Comparison of ENCODE assay signal across 23 cellular contexts in the genomic region with DNA sequence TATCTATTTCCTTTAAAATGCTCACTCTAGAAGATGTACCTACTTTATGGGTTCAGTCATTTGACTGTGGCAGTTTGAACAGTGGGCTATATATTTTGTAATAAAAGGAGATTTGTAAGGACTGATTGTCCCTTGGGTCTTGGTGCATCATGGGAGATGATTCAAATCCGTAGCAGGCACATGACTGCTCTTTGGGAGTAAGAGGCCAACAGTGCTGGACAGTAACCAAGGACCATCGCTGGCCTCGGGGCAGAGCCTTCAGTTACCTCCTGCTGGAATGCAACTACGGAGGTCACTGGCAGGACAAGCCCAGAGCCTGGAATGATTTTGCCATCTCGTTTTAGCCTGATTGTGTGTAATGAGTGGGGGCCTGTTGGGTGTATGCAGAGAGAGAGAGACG. TPM values are rescaled to one million over a fixed set of nuclear protein-coding genes. Genes with fewer than 3 reads are reported as not detected.
"Had no signal": no experiment of that assay in that cellular context is flagged by ENCODE, and none has a peak within 500 bp of the region (broad histone marks: within the 10 kb centered on the region; RNA-seq: fewer than 3 reads in every experiment).

No MANE protein-coding gene starts in this region.

- DNase-seq: activated CD4-positive, alpha-beta T cell treated with anti-CD3 and anti-CD28 coated beads, Interleukin-2, amount 10 ng/mL, durations not matched to agents 7 days and 5 days; activated CD4-positive, CD25-positive, alpha-beta regulatory T cell treated with anti-CD3 and anti-CD28 coated beads, Interleukin-2, amount 50 U/mL, for 72 hours; activated CD8-positive, alpha-beta memory T cell treated with anti-CD3 and anti-CD28 coated beads, Interleukin-2, amount 10 ng/mL, durations not matched to agents 7 days and 5 days; activated CD8-positive, alpha-beta T cell treated with anti-CD3 and anti-CD28 coated beads for 36 hours; activated gamma-delta T cell; activated naive CD4-positive, alpha-beta T cell treated with anti-CD3 and anti-CD28 coated beads, Interleukin-2, amount 50 U/mL, for 16 hours; activated T-cell treated with anti-CD3 and anti-CD28 coated beads for 4 hours; anterior cingulate cortex; heart right ventricle; left colon; mesenchymal stem cell; nephron progenitor cell; posterior cingulate gyrus; sigmoid colon; stimulated activated CD4-positive, alpha-beta T cell treated with anti-CD3 and anti-CD28 coated beads, Interleukin-4, amount 100 ng/mL, for 1 hour; stimulated activated naive CD4-positive, alpha-beta T cell; testis had no signal

- H3K27ac Mint-ChIP-seq: activated CD4-positive, alpha-beta T cell treated with anti-CD3 and anti-CD28 coated beads, Interleukin-2, amount 10 ng/mL, durations not matched to agents 7 days and 5 days; activated CD8-positive, alpha-beta memory T cell treated with anti-CD3 and anti-CD28 coated beads, Interleukin-2, amount 10 ng/mL, durations not matched to agents 7 days and 5 days; activated CD8-positive, alpha-beta T cell treated with anti-CD3 and anti-CD28 coated beads for 36 hours; activated T-helper 1 cell treated with anti-CD3 and anti-CD28 coated beads, Interleukin-12 subunit alpha, Interleukin-12 subunit beta, Interleukin-2, Interleukin-4 antibody, amounts not matched to agents 30 ng/mL and 10 ng/mL and 1 ng/mL, durations not matched to agents 14 hours and 24 hours and 36 hours; brain; nephron progenitor cell; T-helper 2 cell treated with Interferon-gamma antibody and Interleukin-4, amounts not matched to agents 5 μg/mL and 100 μg/mL, for 36 hours; type B pancreatic cell had no signal

- H3K4me1 ChIP-seq: testis had no signal

- H3K9me3 ChIP-seq: heart right ventricle, sigmoid colon, testis had no signal

- H3K9me3 Mint-ChIP-seq: type B pancreatic cell had no signal

- H3K36me3 ChIP-seq: heart right ventricle, sigmoid colon had no signal

- FAIRE-seq: keratinocyte had no signal

- H3K4me3 ChIP-seq: heart right ventricle, sigmoid colon, testis had no signal

- H3K27ac ChIP-seq: heart right ventricle, sigmoid colon, testis, VCaP had no signal

- H3K4me3 Mint-ChIP-seq: activated CD4-positive, alpha-beta T cell treated with anti-CD3 and anti-CD28 coated beads, Interleukin-2, amount 10 ng/mL, durations not matched to agents 7 days and 5 days; activated CD8-positive, alpha-beta memory T cell treated with anti-CD3 and anti-CD28 coated beads, Interleukin-2, amount 10 ng/mL, durations not matched to agents 7 days and 5 days; activated CD8-positive, alpha-beta T cell treated with anti-CD3 and anti-CD28 coated beads for 36 hours; activated T-helper 1 cell treated with anti-CD3 and anti-CD28 coated beads, Interleukin-12 subunit alpha, Interleukin-12 subunit beta, Interleukin-2, Interleukin-4 antibody, amounts not matched to agents 30 ng/mL and 10 ng/mL and 1 ng/mL, durations not matched to agents 14 hours and 24 hours and 36 hours; brain; nephron progenitor cell; T-helper 2 cell treated with Interferon-gamma antibody and Interleukin-4, amounts not matched to agents 5 μg/mL and 100 μg/mL, for 36 hours; type B pancreatic cell had no signal

- H3K4me1 Mint-ChIP-seq: activated CD4-positive, alpha-beta T cell treated with anti-CD3 and anti-CD28 coated beads, Interleukin-2, amount 10 ng/mL, durations not matched to agents 7 days and 5 days; activated CD8-positive, alpha-beta memory T cell treated with anti-CD3 and anti-CD28 coated beads, Interleukin-2, amount 10 ng/mL, durations not matched to agents 7 days and 5 days; nephron progenitor cell had no signal

- H3K27me3 ChIP-seq: sigmoid colon, testis had no signal

- ATAC-seq: activated CD8-positive, alpha-beta memory T cell treated with anti-CD3 and anti-CD28 coated beads, Interleukin-2, amount 10 ng/mL, durations not matched to agents 7 days and 5 days; activated CD8-positive, alpha-beta T cell treated with anti-CD3 and anti-CD28 coated beads for 36 hours; left colon had no signal

RNA-seq across cellular contexts. Expression of a gene that starts 7.0 kb away (rescaled TPM):
- total RNA-seq: activated CD4-positive, alpha-beta T cell treated with anti-CD3 and anti-CD28 coated beads, Interleukin-2, amount 10 ng/mL, durations not matched to agents 7 days and 5 days; activated CD8-positive, alpha-beta T cell treated with anti-CD3 and anti-CD28 coated beads for 36 hours; activated T-helper 1 cell treated with anti-CD3 and anti-CD28 coated beads, Interleukin-12 subunit alpha, Interleukin-12 subunit beta, Interleukin-2, Interleukin-4 antibody, amounts not matched to agents 30 ng/mL and 10 ng/mL and 1 ng/mL, durations not matched to agents 14 hours and 24 hours and 36 hours had no signal
